In genomic region chr3:9834520-9835380, GRCh38 we compare ENCODE assay signal across 33 cellular contexts. TPM values are rescaled to one million over a fixed set of nuclear protein-coding genes. Genes with fewer than 3 reads are reported as not detected.
"Had no signal": no experiment of that assay in that cellular context is flagged by ENCODE, and none has a peak within 500 bp of the region (broad histone marks: within the 10 kb centered on the region; RNA-seq: fewer than 3 reads in every experiment).

No MANE protein-coding gene starts in this region.

- H3K36me3 Mint-ChIP-seq: naive B cell had no signal

- H3K27me3 Mint-ChIP-seq: activated B cell treated with CpG ODN at 0.5 μM for 24 hours; activated CD8-positive, alpha-beta T cell treated with anti-CD3 and anti-CD28 coated beads for 36 hours; activated naive CD8-positive, alpha-beta T cell treated with anti-CD3 and anti-CD28 coated beads for 36 hours; naive B cell; stimulated activated memory B cell treated with anti-CD40 and anti-IgM and Interleukin-4, amounts not matched to agents 10 μg/mL and 1 μg/mL and 100 μg/mL, for 72 hours; T-cell had no signal

- H3K79me2 ChIP-seq: hepatocyte had no signal

- H3K9me3 Mint-ChIP-seq: activated B cell treated with CpG ODN at 0.5 μM for 24 hours; activated CD8-positive, alpha-beta T cell treated with anti-CD3 and anti-CD28 coated beads for 36 hours; activated naive CD8-positive, alpha-beta T cell treated with anti-CD3 and anti-CD28 coated beads for 36 hours; mesothelial cell of epicardium; naive B cell; stimulated activated memory B cell treated with anti-CD40 and anti-IgM and Interleukin-4, amounts not matched to agents 10 μg/mL and 1 μg/mL and 100 μg/mL, for 72 hours; T-cell; T-helper 2 cell treated with Interferon-gamma antibody and Interleukin-4, amounts not matched to agents 5 μg/mL and 100 μg/mL, for 36 hours had no signal

- H3K4me3 ChIP-seq: adrenal gland, body of pancreas, esophagus squamous epithelium, hepatocyte, left ventricle myocardium inferior, prostate gland, sigmoid colon, stomach, suprapubic skin, tibial artery, upper lobe of right lung had no signal

- H3K4me1 ChIP-seq: adrenal gland, esophagus squamous epithelium, left ventricle myocardium inferior, prostate gland, sigmoid colon, stomach, suprapubic skin, tibial artery, upper lobe of right lung had no signal

- H3K27me3 ChIP-seq: adrenal gland, body of pancreas, esophagus squamous epithelium, hepatocyte, sigmoid colon, stomach, suprapubic skin, tibial artery, upper lobe of right lung had no signal

- H3K27ac Mint-ChIP-seq: activated B cell treated with CpG ODN at 0.5 μM for 24 hours; activated CD8-positive, alpha-beta T cell treated with anti-CD3 and anti-CD28 coated beads for 36 hours; activated naive CD8-positive, alpha-beta T cell treated with anti-CD3 and anti-CD28 coated beads for 36 hours; mesothelial cell of epicardium; stimulated activated memory B cell treated with anti-CD40 and anti-IgM and Interleukin-4, amounts not matched to agents 10 μg/mL and 1 μg/mL and 100 μg/mL, for 72 hours; T-cell; T-helper 2 cell treated with Interferon-gamma antibody and Interleukin-4, amounts not matched to agents 5 μg/mL and 100 μg/mL, for 36 hours had no signal

- H3K9me3 ChIP-seq: adrenal gland, body of pancreas, esophagus squamous epithelium, left ventricle myocardium inferior, prostate gland, sigmoid colon, stomach, suprapubic skin, tibial artery, upper lobe of right lung had no signal

- DNase-seq: activated B cell treated with CpG ODN at 0.5 μM for 24 hours; activated CD4-positive, alpha-beta T cell treated with anti-CD3 and anti-CD28 coated beads, Interleukin-2, amount 50 U/mL, for 1 hour; activated CD8-positive, alpha-beta T cell treated with anti-CD3 and anti-CD28 coated beads for 36 hours; activated naive CD4-positive, alpha-beta T cell treated with Interleukin-2 at 50 U/mL for 16 hours; activated naive CD8-positive, alpha-beta T cell treated with anti-CD3 and anti-CD28 coated beads for 36 hours; activated T-cell treated with anti-CD3 and anti-CD28 coated beads, Interleukin-2, amount 50 U/mL, for 48 hours; aorta; body of pancreas; dermis blood vessel endothelial cell; effector CD4-positive, alpha-beta T cell; esophagus squamous epithelium; islet precursor cell; left ventricle myocardium inferior; naive B cell; retina; sigmoid colon; small intestine; stimulated activated CD4-positive, alpha-beta T cell treated with anti-CD3 and anti-CD28 coated beads, Interleukin-4, amount 100 ng/mL, for 24 hours; stomach; T-cell; tibial artery; upper lobe of right lung had no signal

- H3K4me1 Mint-ChIP-seq: activated B cell treated with CpG ODN at 0.5 μM for 24 hours; mesothelial cell of epicardium; stimulated activated memory B cell treated with anti-CD40 and anti-IgM and Interleukin-4, amounts not matched to agents 10 μg/mL and 1 μg/mL and 100 μg/mL, for 72 hours had no signal

- H3K36me3 ChIP-seq: prostate gland had no signal

- H3K27ac ChIP-seq: body of pancreas, epithelial cell of prostate, esophagus squamous epithelium, hepatocyte, left ventricle myocardium inferior, prostate gland, sigmoid colon, stomach, suprapubic skin, tibial artery, upper lobe of right lung had no signal

- H3K4me3 Mint-ChIP-seq: activated B cell treated with CpG ODN at 0.5 μM for 24 hours; activated CD8-positive, alpha-beta T cell treated with anti-CD3 and anti-CD28 coated beads for 36 hours; activated naive CD8-positive, alpha-beta T cell treated with anti-CD3 and anti-CD28 coated beads for 36 hours; mesothelial cell of epicardium; naive B cell; stimulated activated memory B cell treated with anti-CD40 and anti-IgM and Interleukin-4, amounts not matched to agents 10 μg/mL and 1 μg/mL and 100 μg/mL, for 72 hours; T-cell; T-helper 2 cell treated with Interferon-gamma antibody and Interleukin-4, amounts not matched to agents 5 μg/mL and 100 μg/mL, for 36 hours had no signal

- ATAC-seq: activated CD8-positive, alpha-beta T cell treated with anti-CD3 and anti-CD28 coated beads for 36 hours; body of pancreas; stimulated activated memory B cell treated with anti-CD40 and anti-IgM and Interleukin-4, amounts not matched to agents 10 μg/mL and 1 μg/mL and 100 μg/mL, for 72 hours; T-cell; upper lobe of right lung had no signal

- H2AFZ ChIP-seq: hepatocyte had no signal

- H3K4me2 ChIP-seq: hepatocyte had no signal

RNA-seq across cellular contexts. Expression of gene CIDEC, which starts 45.3 kb away (rescaled TPM):
- total RNA-seq: activated B cell treated with CpG ODN at 0.5 μM for 24 hours; activated CD8-positive, alpha-beta T cell treated with anti-CD3 and anti-CD28 coated beads for 36 hours; dermis blood vessel endothelial cell; esophagus squamous epithelium; frontal cortex; lung microvascular endothelial cell; mesothelial cell of epicardium; osteocyte; upper lobe of right lung had no signal
